1 cellular context compared by ENCODE assay signal in the genomic region with DNA sequence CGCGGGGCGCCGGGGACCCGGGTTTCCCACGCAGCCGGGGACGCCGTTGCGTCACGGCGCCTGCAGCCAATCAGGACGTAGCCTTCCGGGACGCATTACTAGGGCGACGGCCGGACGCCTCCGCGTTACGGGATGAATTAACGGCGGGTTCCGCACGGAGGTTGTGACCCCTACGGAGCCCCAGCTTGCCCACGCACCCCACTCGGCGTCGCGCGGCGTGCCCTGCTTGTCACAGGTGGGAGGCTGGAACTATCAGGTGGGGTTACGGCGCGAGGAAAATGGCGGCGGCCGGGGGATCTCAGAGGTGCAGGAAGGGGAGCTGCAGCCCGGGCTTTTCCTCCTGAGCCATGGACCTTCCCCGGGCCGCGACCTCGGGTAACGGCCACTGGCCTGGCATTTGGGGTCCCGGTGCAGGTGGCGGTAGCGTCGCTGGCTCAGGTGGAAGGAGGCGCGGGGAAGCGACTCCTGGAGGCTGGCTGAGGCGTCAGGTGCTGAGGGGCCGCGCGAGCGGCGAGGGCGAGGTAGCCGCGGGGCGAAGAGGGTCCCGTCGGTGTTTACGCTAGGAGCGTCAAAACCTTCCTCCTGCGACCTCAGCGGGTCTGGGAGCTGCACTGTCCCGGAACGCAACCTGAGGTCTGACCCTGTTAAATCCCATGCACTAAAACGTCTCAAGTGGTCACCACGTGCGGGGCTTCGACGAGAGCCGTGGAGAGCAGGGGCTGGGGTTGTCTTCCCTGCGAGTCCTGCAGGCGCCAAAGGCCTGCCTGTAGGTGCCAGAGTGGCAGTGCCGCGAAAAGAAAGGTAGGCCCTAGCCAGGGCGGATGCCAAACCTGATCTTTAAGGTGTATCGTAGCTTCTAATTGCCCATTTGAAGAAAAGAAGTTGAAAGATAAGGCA.
TF ChIP-seq lines count a peak whose summit lies in the region.

A gene (plus strand): TSS at position 98 of the 897 bp plus-strand sequence. CDS start 78,345 bp downstream, outside the sequence.

TF ChIP-seq in K562, 482 proteins besides CTCF, POLR2A, EP300 and RAD21 (continued from another document and continues in another):
- TF ChIP-seq, protein P1, sequence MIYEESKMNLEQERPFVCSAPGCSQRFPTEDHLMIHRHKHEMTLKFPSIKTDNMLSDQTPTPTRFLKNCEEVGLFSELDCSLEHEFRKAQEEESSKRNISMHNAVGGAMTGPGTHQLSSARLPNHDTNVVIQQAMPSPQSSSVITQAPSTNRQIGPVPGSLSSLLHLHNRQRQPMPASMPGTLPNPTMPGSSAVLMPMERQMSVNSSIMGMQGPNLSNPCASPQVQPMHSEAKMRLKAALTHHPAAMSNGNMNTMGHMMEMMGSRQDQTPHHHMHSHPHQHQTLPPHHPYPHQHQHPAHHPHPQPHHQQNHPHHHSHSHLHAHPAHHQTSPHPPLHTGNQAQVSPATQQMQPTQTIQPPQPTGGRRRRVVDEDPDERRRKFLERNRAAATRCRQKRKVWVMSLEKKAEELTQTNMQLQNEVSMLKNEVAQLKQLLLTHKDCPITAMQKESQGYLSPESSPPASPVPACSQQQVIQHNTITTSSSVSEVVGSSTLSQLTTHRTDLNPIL (CRISPR knock-in tag; IDR thresholded peaks at IDR 0.05), result no peak
- TF ChIP-seq, protein P2, sequence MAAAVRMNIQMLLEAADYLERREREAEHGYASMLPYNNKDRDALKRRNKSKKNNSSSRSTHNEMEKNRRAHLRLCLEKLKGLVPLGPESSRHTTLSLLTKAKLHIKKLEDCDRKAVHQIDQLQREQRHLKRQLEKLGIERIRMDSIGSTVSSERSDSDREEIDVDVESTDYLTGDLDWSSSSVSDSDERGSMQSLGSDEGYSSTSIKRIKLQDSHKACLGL (CRISPR knock-in tag; IDR thresholded peaks at IDR 0.05; ENCODE audit: borderline replicate concordance, poor library complexity, severe bottlenecking), result no peak
- TF ChIP-seq ZNF699 (CRISPR knock-in tag; IDR thresholded peaks at IDR 0.05; ENCODE audit: insufficient replicate concordance) (no peak), RBM34 (IDR thresholded peaks at IDR 0.05; ENCODE audit: borderline replicate concordance, insufficient read depth, low read length) (no peak), SAP30 (IDR thresholded peaks at IDR 0.05; ENCODE audit: borderline replicate concordance, insufficient read depth, low read depth, low read length, poor library complexity, severe bottlenecking) (peak; percentile 75), MXI1 (IDR thresholded peaks at IDR 0.05; ENCODE audit: low read depth, low read length) (no peak), FOSL1 (tag; conservative IDR thresholded peaks at IDR 0.05) (0 out of 2 replicates have a peak, but pooled peaks have one; percentile 31), MEF2D (tag; conservative IDR thresholded peaks at IDR 0.05; ENCODE audit: low read depth) (no peak), KDM1A (IDR thresholded peaks at IDR 0.05) (no peak), ZNF165 (CRISPR knock-in tag; IDR thresholded peaks at IDR 0.05; ENCODE audit: borderline replicate concordance) (no peak), MEIS2 (IDR thresholded peaks at IDR 0.05; ENCODE audit: partially characterized antibody) (no peak), ZNF23 (CRISPR knock-in tag; IDR thresholded peaks at IDR 0.05) (no peak), ZNF174 (CRISPR knock-in tag; IDR thresholded peaks at IDR 0.05) (no peak), DDX20 (tag; IDR thresholded peaks at IDR 0.05; ENCODE audit: low read depth) (no peak), SUPT5H (IDR thresholded peaks at IDR 0.05) (peak; percentile 78), TFAM (CRISPR knock-in tag; conservative IDR thresholded peaks at IDR 0.05) (no peak), FOXK1 (CRISPR knock-in tag; IDR thresholded peaks at IDR 0.05; ENCODE audit: borderline replicate concordance) (peak; percentile 97), BACH1 (tag; IDR thresholded peaks at IDR 0.05) (no peak), HMGN3 (IDR thresholded peaks at IDR 0.05; ENCODE audit: borderline replicate concordance, extremely low read depth, insufficient read length, low read depth, low read length) (peak; percentile 16), MBD2 (IDR thresholded peaks at IDR 0.05; ENCODE audit: borderline replicate concordance, low read depth) (0 out of 2 replicates have a peak, but pooled peaks have one; percentile 65), SREBF2 (CRISPR knock-in tag; IDR thresholded peaks at IDR 0.05) (peak; percentile 96; the same call in 1 of the 2 replicates), HDAC8 (tag; IDR thresholded peaks at IDR 0.05) (peak; percentile 65; the same call in 1 of the 2 replicates), EGR1 (conservative IDR thresholded peaks at IDR 0.05) (peak; percentile 95), CEBPG (CRISPR knock-in tag; IDR thresholded peaks at IDR 0.05) (peak; percentile 80), CEBPG (tag; conservative IDR thresholded peaks at IDR 0.05 in 1 of 2, IDR thresholded peaks at IDR 0.05 in 1 of 2) (peak; percentile 81 to 88), IFI16 (CRISPR knock-in tag; IDR thresholded peaks at IDR 0.05) (no peak), ZNF75A (CRISPR knock-in tag; IDR thresholded peaks at IDR 0.05) (peak; percentile 29; the same call in 1 of the 2 replicates), SMARCC2 (IDR thresholded peaks at IDR 0.05; ENCODE audit: low read depth) (no peak), RBM25 (IDR thresholded peaks at IDR 0.05; ENCODE audit: low read depth, low read length, severe bottlenecking) (peak; percentile 40), RCOR1 (IDR thresholded peaks at IDR 0.05; ENCODE audit: borderline replicate concordance in 1 of 2, low read depth in 2 of 2, low read length in 2 of 2) (no peak), NFE2L1 (tag; IDR thresholded peaks at IDR 0.05; ENCODE audit: borderline replicate concordance, low read depth) (no peak), JUNB (CRISPR knock-in tag; conservative IDR thresholded peaks at IDR 0.05) (no peak), ZNF785 (CRISPR knock-in tag; IDR thresholded peaks at IDR 0.05) (no peak), SRF (CRISPR knock-in tag; IDR thresholded peaks at IDR 0.05) (peak in 1 of 2 experiments; percentile 30; a peak in 1 of 4 replicates), LCOR (CRISPR knock-in tag; IDR thresholded peaks at IDR 0.05) (peak; percentile 91; the same call in 1 of the 2 replicates), HDAC2 (IDR thresholded peaks at IDR 0.05) (no peak), KAT8 (IDR thresholded peaks at IDR 0.05; ENCODE audit: low read depth) (no peak; the same call in 1 of the 2 replicates), NR2C1 (IDR thresholded peaks at IDR 0.05) (peak; percentile 68), NR2C1 (tag; IDR thresholded peaks at IDR 0.05) (peak; percentile 81), TSC22D4 (tag; IDR thresholded peaks at IDR 0.05) (no peak), ZNF274 (IDR thresholded peaks at IDR 0.05; ENCODE audit: borderline replicate concordance, low read depth, low read length) (no peak), NEUROD1 (IDR thresholded peaks at IDR 0.05; ENCODE audit: borderline replicate concordance, low read depth, low read length, partially characterized antibody) (no peak), ZFP30 (CRISPR knock-in tag; IDR thresholded peaks at IDR 0.05; ENCODE audit: borderline replicate concordance) (no peak), ZNF707 (CRISPR knock-in tag; conservative IDR thresholded peaks at IDR 0.05) (no peak), ZNF436 (CRISPR knock-in tag; IDR thresholded peaks at IDR 0.05) (no peak), FIP1L1 (IDR thresholded peaks at IDR 0.05; ENCODE audit: low read depth, low read length, poor library complexity, severe bottlenecking) (no peak)
- TF ChIP-seq, protein P3, sequence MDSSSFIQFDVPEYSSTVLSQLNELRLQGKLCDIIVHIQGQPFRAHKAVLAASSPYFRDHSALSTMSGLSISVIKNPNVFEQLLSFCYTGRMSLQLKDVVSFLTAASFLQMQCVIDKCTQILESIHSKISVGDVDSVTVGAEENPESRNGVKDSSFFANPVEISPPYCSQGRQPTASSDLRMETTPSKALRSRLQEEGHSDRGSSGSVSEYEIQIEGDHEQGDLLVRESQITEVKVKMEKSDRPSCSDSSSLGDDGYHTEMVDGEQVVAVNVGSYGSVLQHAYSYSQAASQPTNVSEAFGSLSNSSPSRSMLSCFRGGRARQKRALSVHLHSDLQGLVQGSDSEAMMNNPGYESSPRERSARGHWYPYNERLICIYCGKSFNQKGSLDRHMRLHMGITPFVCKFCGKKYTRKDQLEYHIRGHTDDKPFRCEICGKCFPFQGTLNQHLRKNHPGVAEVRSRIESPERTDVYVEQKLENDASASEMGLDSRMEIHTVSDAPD (CRISPR knock-in tag; IDR thresholded peaks at IDR 0.05), result no peak
- TF ChIP-seq, protein P4, sequence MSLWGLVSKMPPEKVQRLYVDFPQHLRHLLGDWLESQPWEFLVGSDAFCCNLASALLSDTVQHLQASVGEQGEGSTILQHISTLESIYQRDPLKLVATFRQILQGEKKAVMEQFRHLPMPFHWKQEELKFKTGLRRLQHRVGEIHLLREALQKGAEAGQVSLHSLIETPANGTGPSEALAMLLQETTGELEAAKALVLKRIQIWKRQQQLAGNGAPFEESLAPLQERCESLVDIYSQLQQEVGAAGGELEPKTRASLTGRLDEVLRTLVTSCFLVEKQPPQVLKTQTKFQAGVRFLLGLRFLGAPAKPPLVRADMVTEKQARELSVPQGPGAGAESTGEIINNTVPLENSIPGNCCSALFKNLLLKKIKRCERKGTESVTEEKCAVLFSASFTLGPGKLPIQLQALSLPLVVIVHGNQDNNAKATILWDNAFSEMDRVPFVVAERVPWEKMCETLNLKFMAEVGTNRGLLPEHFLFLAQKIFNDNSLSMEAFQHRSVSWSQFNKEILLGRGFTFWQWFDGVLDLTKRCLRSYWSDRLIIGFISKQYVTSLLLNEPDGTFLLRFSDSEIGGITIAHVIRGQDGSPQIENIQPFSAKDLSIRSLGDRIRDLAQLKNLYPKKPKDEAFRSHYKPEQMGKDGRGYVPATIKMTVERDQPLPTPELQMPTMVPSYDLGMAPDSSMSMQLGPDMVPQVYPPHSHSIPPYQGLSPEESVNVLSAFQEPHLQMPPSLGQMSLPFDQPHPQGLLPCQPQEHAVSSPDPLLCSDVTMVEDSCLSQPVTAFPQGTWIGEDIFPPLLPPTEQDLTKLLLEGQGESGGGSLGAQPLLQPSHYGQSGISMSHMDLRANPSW (CRISPR knock-in tag; IDR thresholded peaks at IDR 0.05), result no peak
- TF ChIP-seq, protein P5, sequence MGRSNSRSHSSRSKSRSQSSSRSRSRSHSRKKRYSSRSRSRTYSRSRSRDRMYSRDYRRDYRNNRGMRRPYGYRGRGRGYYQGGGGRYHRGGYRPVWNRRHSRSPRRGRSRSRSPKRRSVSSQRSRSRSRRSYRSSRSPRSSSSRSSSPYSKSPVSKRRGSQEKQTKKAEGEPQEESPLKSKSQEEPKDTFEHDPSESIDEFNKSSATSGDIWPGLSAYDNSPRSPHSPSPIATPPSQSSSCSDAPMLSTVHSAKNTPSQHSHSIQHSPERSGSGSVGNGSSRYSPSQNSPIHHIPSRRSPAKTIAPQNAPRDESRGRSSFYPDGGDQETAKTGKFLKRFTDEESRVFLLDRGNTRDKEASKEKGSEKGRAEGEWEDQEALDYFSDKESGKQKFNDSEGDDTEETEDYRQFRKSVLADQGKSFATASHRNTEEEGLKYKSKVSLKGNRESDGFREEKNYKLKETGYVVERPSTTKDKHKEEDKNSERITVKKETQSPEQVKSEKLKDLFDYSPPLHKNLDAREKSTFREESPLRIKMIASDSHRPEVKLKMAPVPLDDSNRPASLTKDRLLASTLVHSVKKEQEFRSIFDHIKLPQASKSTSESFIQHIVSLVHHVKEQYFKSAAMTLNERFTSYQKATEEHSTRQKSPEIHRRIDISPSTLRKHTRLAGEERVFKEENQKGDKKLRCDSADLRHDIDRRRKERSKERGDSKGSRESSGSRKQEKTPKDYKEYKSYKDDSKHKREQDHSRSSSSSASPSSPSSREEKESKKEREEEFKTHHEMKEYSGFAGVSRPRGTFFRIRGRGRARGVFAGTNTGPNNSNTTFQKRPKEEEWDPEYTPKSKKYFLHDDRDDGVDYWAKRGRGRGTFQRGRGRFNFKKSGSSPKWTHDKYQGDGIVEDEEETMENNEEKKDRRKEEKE (IDR thresholded peaks at IDR 0.05; ENCODE audit: borderline replicate concordance in 1 of 2, control insufficient read depth in 1 of 2, low read depth in 2 of 2, low read length in 1 of 2), result no peak
- TF ChIP-seq, protein P6, sequence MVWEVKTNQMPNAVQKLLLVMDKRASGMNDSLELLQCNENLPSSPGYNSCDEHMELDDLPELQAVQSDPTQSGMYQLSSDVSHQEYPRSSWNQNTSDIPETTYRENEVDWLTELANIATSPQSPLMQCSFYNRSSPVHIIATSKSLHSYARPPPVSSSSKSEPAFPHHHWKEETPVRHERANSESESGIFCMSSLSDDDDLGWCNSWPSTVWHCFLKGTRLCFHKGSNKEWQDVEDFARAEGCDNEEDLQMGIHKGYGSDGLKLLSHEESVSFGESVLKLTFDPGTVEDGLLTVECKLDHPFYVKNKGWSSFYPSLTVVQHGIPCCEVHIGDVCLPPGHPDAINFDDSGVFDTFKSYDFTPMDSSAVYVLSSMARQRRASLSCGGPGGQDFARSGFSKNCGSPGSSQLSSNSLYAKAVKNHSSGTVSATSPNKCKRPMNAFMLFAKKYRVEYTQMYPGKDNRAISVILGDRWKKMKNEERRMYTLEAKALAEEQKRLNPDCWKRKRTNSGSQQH (CRISPR knock-in tag; IDR thresholded peaks at IDR 0.05), result no peak
- TF ChIP-seq, protein P7, sequence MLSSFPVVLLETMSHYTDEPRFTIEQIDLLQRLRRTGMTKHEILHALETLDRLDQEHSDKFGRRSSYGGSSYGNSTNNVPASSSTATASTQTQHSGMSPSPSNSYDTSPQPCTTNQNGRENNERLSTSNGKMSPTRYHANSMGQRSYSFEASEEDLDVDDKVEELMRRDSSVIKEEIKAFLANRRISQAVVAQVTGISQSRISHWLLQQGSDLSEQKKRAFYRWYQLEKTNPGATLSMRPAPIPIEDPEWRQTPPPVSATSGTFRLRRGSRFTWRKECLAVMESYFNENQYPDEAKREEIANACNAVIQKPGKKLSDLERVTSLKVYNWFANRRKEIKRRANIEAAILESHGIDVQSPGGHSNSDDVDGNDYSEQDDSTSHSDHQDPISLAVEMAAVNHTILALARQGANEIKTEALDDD (IDR thresholded peaks at IDR 0.05), result no peak
- TF ChIP-seq, protein P8, sequence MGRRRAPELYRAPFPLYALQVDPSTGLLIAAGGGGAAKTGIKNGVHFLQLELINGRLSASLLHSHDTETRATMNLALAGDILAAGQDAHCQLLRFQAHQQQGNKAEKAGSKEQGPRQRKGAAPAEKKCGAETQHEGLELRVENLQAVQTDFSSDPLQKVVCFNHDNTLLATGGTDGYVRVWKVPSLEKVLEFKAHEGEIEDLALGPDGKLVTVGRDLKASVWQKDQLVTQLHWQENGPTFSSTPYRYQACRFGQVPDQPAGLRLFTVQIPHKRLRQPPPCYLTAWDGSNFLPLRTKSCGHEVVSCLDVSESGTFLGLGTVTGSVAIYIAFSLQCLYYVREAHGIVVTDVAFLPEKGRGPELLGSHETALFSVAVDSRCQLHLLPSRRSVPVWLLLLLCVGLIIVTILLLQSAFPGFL (CRISPR knock-in tag; IDR thresholded peaks at IDR 0.05), result peak; percentile 44; the same call in 1 of the 2 replicates
- TF ChIP-seq, protein P9, sequence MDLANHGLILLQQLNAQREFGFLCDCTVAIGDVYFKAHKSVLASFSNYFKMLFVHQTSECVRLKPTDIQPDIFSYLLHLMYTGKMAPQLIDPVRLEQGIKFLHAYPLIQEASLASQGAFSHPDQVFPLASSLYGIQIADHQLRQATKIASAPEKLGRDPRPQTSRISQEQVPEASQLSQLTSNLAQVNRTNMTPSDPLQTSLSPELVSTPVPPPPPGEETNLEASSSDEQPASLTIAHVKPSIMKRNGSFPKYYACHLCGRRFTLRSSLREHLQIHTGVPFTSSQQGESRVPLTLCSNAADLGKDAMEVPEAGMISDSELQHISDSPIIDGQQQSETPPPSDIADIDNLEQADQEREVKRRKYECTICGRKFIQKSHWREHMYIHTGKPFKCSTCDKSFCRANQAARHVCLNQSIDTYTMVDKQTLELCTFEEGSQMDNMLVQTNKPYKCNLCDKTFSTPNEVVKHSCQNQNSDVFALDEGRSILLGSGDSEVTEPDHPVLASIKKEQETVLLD (IDR thresholded peaks at IDR 0.05), result peak; percentile 78; the same call in 1 of the 2 replicates
